In genomic region chr1:206507395-206508129, GRCh38 we compare ENCODE assay signal across 8 cellular contexts. TPM values are rescaled to one million over a fixed set of nuclear protein-coding genes. Genes with fewer than 3 reads are reported as not detected.
DNase-seq lines count a peak whose midpoint lies in the region; ATAC-seq and TF ChIP-seq lines count a peak whose summit lies in the region.

Gene RASSF5 (plus strand): TSS chr1:206507531. CDS start chr1:206507603, 72 bp downstream.

- in situ Hi-C loops in T47D (cut with HindIII; ENCODE audit: low pct_unique_long_range_greater_than_20kb, low sequenced_read_pairs), result no loop called here

- ATAC-seq in GM21515 (IDR thresholded peaks at IDR 0.05; ENCODE audit: unreplicated experiment), result peak; percentile 53

- H3K36me3 Mint-ChIP-seq in CD8-positive, alpha-beta memory T cell, result peaks cover 0 to 2% (median 0%) of the 10 kb centered on the region in 3 donors

- peaks cover 12 to 22% of the 10 kb centered on the region in 2 donors for H3K27me3 Mint-ChIP-seq in CD8-positive, alpha-beta memory T cell

- H3K27ac Mint-ChIP-seq in CD8-positive, alpha-beta memory T cell, result peak within 1 kb of the TSS in 7 of 8 donors; percentile 17 to 76 (median 35)

- no peaks in the 10 kb centered on the region for H3K9me3 ChIP-seq in CD8-positive, alpha-beta memory T cell (ENCODE audit: low read length)
- H3K9me3 ChIP-seq in WERI-Rb-1 (ENCODE audit: severe bottlenecking), result no peaks in the 10 kb centered on the region

- TF ChIP-seq CTCF in WERI-Rb-1 (IDR thresholded peaks at IDR 0.05; ENCODE audit: low read depth, low read length), result no peak

- H3K36me3 ChIP-seq in CD8-positive, alpha-beta memory T cell (ENCODE audit: insufficient read depth, low read length), result no peaks in the 10 kb centered on the region
- H3K36me3 ChIP-seq in WERI-Rb-1, result no peaks in the 10 kb centered on the region

- peaks cover 34 to 56% (median 48%) of the 10 kb centered on the region in 3 donors for H3K4me1 Mint-ChIP-seq in CD8-positive, alpha-beta memory T cell

- H3K9me3 Mint-ChIP-seq in CD8-positive, alpha-beta memory T cell, result no peaks in the 10 kb centered on the region

- CTCF ChIA-PET in CD8-positive, alpha-beta memory T cell (lab: Charles Lee), result interaction anchor here (1.0 to 2.8 kb wide), 7 partner anchors 14 to 181 kb away, joined by 3 to 9 read pairs (median 6); partner anchors contain the start of gene IKBKE

- peak; percentile 65 to 84 (median 74) for DNase-seq in CD8-positive, alpha-beta memory T cell
- peak; percentile 67 for DNase-seq in LoVo (ENCODE audit: low spot score)
- peak; percentile 90 for DNase-seq in WERI-Rb-1
- DNase-seq in T47D (ENCODE audit: low read depth in 1 of 2, low spot score in 1 of 2), result peak; percentile 85 to 95
- peak; percentile 86 for DNase-seq in islet precursor cell
- peak; percentile 92 for DNase-seq in stimulated activated CD4-positive, alpha-beta T cell treated with anti-CD3 and anti-CD28 coated beads, Interleukin-15, amount 100 ng/mL, for 24 hours
- no peak for DNase-seq in NK-92 treated with Interleukin-12 subunit alpha and Interleukin-12 subunit beta, amount 100 ng/mL, for 24 hours (lab: John Stamatoyannopoulos, UW)

- POLR2A ChIA-PET in CD8-positive, alpha-beta memory T cell (lab: Charles Lee), result interaction anchor here (0.7 to 0.9 kb wide), 2 partner anchors 37 to 82 kb away, joined by 3 to 6 read pairs; partner anchors contain the start of gene IKBKE

- H3K27me3 ChIP-seq in CD8-positive, alpha-beta memory T cell (ENCODE audit: insufficient read depth, low read length, poor library complexity, severe bottlenecking), result peaks cover 17% of the 10 kb centered on the region
- H3K27me3 ChIP-seq in WERI-Rb-1 (ENCODE audit: insufficient read depth, low read depth, severe bottlenecking), result peaks cover 10% of the 10 kb centered on the region

- H3K4me1 ChIP-seq in CD8-positive, alpha-beta memory T cell (ENCODE audit: insufficient read depth, low read length), result peaks cover 35% of the 10 kb centered on the region

- peak within 1 kb of the TSS; percentile 2 for H3K27ac ChIP-seq in CD8-positive, alpha-beta memory T cell (ENCODE audit: low read depth, low read length)
- no peak within 1 kb of the TSS for H3K27ac ChIP-seq in WERI-Rb-1

- H3K4me3 ChIP-seq in CD8-positive, alpha-beta memory T cell (ENCODE audit: low read length), result peak within 1 kb of the TSS; percentile 55
- H3K4me3 ChIP-seq in WERI-Rb-1 (ENCODE audit: low read depth, low read length), result peak within 1 kb of the TSS; percentile 40

- peak within 1 kb of the TSS; percentile 81 to 90 (median 84) for H3K4me3 Mint-ChIP-seq in CD8-positive, alpha-beta memory T cell

RNA-seq across cellular contexts. Expression of gene RASSF5, which starts in this region (rescaled TPM):
- total RNA-seq in CD8-positive, alpha-beta memory T cell, result 100 to 1,000 TPM; 163 to 165 TPM
- 329 TPM for polyA plus RNA-seq in CD8-positive, alpha-beta memory T cell
